Comparison of ENCODE assay signal across 9 cellular contexts in genomic region chr9:96025995-96026572, GRCh38.
DNase-seq lines count a peak whose midpoint lies in the region; ATAC-seq and TF ChIP-seq lines count a peak whose summit lies in the region.
"Had no signal": no experiment of that assay in that cellular context is flagged by ENCODE, and none has a peak within 500 bp of the region (broad histone marks: within the 10 kb centered on the region; RNA-seq: fewer than 3 reads in every experiment).

No MANE protein-coding gene starts in this region.

- H3K27me3 ChIP-seq in heart left ventricle = peaks cover 0 to 46% (median 24%) of the 10 kb centered on the region in 9 donors
- peaks cover 0 to 6% of the 10 kb centered on the region in 2 donors for H3K27me3 ChIP-seq in right atrium auricular region

- no peaks in the 10 kb centered on the region for H3K9me3 ChIP-seq in heart left ventricle
- no peaks in the 10 kb centered on the region for H3K9me3 ChIP-seq in right atrium auricular region
- no peaks in the 10 kb centered on the region for H3K9me3 ChIP-seq in OCI-LY7 (ENCODE audit: low read length)

- H3K9me3 Mint-ChIP-seq in activated naive CD8-positive, alpha-beta T cell treated with anti-CD3 and anti-CD28 coated beads, Interleukin-2, amount 50 U/mL, for 24 hours = peaks cover 4% of the 10 kb centered on the region
- H3K9me3 Mint-ChIP-seq in immature natural killer cell (peaks cover 0 to 3% (median 0%) of the 10 kb centered on the region in 6 donors), type B pancreatic cell (peaks cover 10% of the 10 kb centered on the region)

- intact Hi-C loops in heart left ventricle (cut with DNase I) = no loop called here
- intact Hi-C loops in OCI-LY7 (cut with micrococcal nuclease; ENCODE audit: unreplicated experiment) = no loop called here

- no peaks in the 10 kb centered on the region for H4K20me1 ChIP-seq in OCI-LY7 (ENCODE audit: insufficient read depth, low read length)

- H3K4me2 ChIP-seq in OCI-LY7 (ENCODE audit: low read length) = no peak overlapping the region

- ATAC-seq in heart left ventricle = peak in 1 of 4 donors; percentile 9
- ATAC-seq in activated naive CD8-positive, alpha-beta T cell treated with anti-CD3 and anti-CD28 coated beads, Interleukin-2, amount 50 U/mL, for 24 hours = no peak

- CTCF ChIA-PET in OCI-LY7 (lab: Charles Lee; ENCODE audit: unreplicated experiment) = no interaction called here

- no peak for TF ChIP-seq POLR2A in heart left ventricle (IDR thresholded peaks at IDR 0.05)

- TF ChIP-seq CTCF in heart left ventricle (IDR thresholded peaks at IDR 0.05) (peak in 8 of 12 donors; percentile 20 to 38 (median 30)), right atrium auricular region (IDR thresholded peaks at IDR 0.05) (peak in 1 of 2 donors; percentile 43), type B pancreatic cell (conservative IDR thresholded peaks at IDR 0.05) (peak; percentile 62), OCI-LY7 (conservative IDR thresholded peaks at IDR 0.05; ENCODE audit: low read length) (no peak)

- H3K4me3 ChIP-seq in heart left ventricle (no peak overlapping the region), right atrium auricular region (no peak overlapping the region), OCI-LY7 (ENCODE audit: low read depth, low read length, poor library complexity, severe bottlenecking) (no peak overlapping the region)
- H3K4me3 ChIP-seq: lung had no signal

- WGBS in heart left ventricle, 4 donors = 47 to 67% (median 64%) methylated on average over 16 to 34 of the region's 34 CpGs

- no peak overlapping the region for H3K27ac ChIP-seq in heart left ventricle
- H3K27ac ChIP-seq in right atrium auricular region = no peak overlapping the region
- no peak overlapping the region for H3K27ac ChIP-seq in OCI-LY7 (ENCODE audit: low read depth, low read length, poor library complexity, severe bottlenecking)

- H3K4me1 Mint-ChIP-seq in activated naive CD8-positive, alpha-beta T cell treated with anti-CD3 and anti-CD28 coated beads, Interleukin-2, amount 50 U/mL, for 24 hours = peaks cover 50% of the 10 kb centered on the region
- H3K4me1 Mint-ChIP-seq in immature natural killer cell (peaks cover 61 to 67% of the 10 kb centered on the region in 2 donors), type B pancreatic cell (ENCODE audit: unreplicated experiment) (peaks cover 29% of the 10 kb centered on the region)

- no peak overlapping the region for H2AFZ ChIP-seq in OCI-LY7 (ENCODE audit: low read length)

- no peaks in the 10 kb centered on the region for H3K9me2 ChIP-seq in OCI-LY7 (ENCODE audit: insufficient read depth, low read length)

- no peaks in the 10 kb centered on the region for H3K79me2 ChIP-seq in OCI-LY7 (ENCODE audit: insufficient read depth, low read depth, low read length)

- H3K4me1 ChIP-seq in heart left ventricle (peaks cover 0 to 48% (median 22%) of the 10 kb centered on the region in 12 donors), right atrium auricular region (peaks cover 0 to 36% of the 10 kb centered on the region in 2 donors), OCI-LY7 (ENCODE audit: insufficient read depth, low read length, poor library complexity, severe bottlenecking) (no peaks in the 10 kb centered on the region)

- H3K36me3 ChIP-seq in heart left ventricle (no peaks in the 10 kb centered on the region), right atrium auricular region (no peaks in the 10 kb centered on the region), OCI-LY7 (ENCODE audit: insufficient read depth, low read length) (no peaks in the 10 kb centered on the region)

- POLR2A ChIA-PET in OCI-LY7 (lab: Charles Lee) = no interaction called here

- no peak overlapping the region for H3K27ac Mint-ChIP-seq in activated naive CD8-positive, alpha-beta T cell treated with anti-CD3 and anti-CD28 coated beads, Interleukin-2, amount 50 U/mL, for 24 hours
- H3K27ac Mint-ChIP-seq in immature natural killer cell = peak overlapping the region; percentile 80 to 95 (median 90)
- H3K27ac Mint-ChIP-seq in type B pancreatic cell = no peak overlapping the region

- DNase-seq in heart left ventricle (peak in 1 of 5 donors; percentile 35), right atrium auricular region (ENCODE audit: low spot score) (no peak), immature natural killer cell (peak; percentile 52 to 62 (median 55)), type B pancreatic cell (ENCODE audit: extremely low spot score, unreplicated experiment) (no peak), DMS114 treated with DMSO at 0.1 percent for 48 hours (lab: John Stamatoyannopoulos, UW; ENCODE audit: unreplicated experiment) (no peak), MV-4-11 (lab: John Stamatoyannopoulos, UW) (no peak), OCI-LY7 (ENCODE audit: low spot score) (no peak)
- no peak for DNase-seq in activated naive CD8-positive, alpha-beta T cell treated with anti-CD3 and anti-CD28 coated beads, Interleukin-2, amount 50 U/mL, for 24 hours

- H3K4me3 Mint-ChIP-seq in activated naive CD8-positive, alpha-beta T cell treated with anti-CD3 and anti-CD28 coated beads, Interleukin-2, amount 50 U/mL, for 24 hours = peak overlapping the region; percentile 9
- H3K4me3 Mint-ChIP-seq in immature natural killer cell (peak overlapping the region; percentile 70 to 85 (median 78)), type B pancreatic cell (peak overlapping the region; percentile 29)

- peaks cover 3% of the 10 kb centered on the region for H3K36me3 Mint-ChIP-seq in activated naive CD8-positive, alpha-beta T cell treated with anti-CD3 and anti-CD28 coated beads, Interleukin-2, amount 50 U/mL, for 24 hours (ENCODE audit: low read depth)
- H3K36me3 Mint-ChIP-seq in immature natural killer cell (no peaks in the 10 kb centered on the region), type B pancreatic cell (no peaks in the 10 kb centered on the region)

- no TSS peak for BruUV-seq in OCI-LY7 (replicated peaks; lab: Mats Ljungman, UMichigan)

- H3K27me3 Mint-ChIP-seq in activated naive CD8-positive, alpha-beta T cell treated with anti-CD3 and anti-CD28 coated beads, Interleukin-2, amount 50 U/mL, for 24 hours = peaks cover 38% of the 10 kb centered on the region
- peaks cover 21 to 35% (median 28%) of the 10 kb centered on the region in 3 donors for H3K27me3 Mint-ChIP-seq in immature natural killer cell (ENCODE audit: low read depth in 3 of 3)
- peaks cover 66% of the 10 kb centered on the region for H3K27me3 Mint-ChIP-seq in type B pancreatic cell

Comparison
In these comparisons a context has a peak if more than half of its experiments do, and no peak if none do; other contexts are left out.
1. DNase-seq: peak in immature natural killer cell (3 of 3); none in right atrium auricular region (single experiment), activated naive CD8-positive, alpha-beta T cell treated with anti-CD3 and anti-CD28 coated beads, Interleukin-2, amount 50 U/mL, for 24 hours (single experiment), type B pancreatic cell (single experiment), DMS114 treated with DMSO at 0.1 percent for 48 hours (single experiment), MV-4-11 (single experiment) and OCI-LY7 (single experiment).
2. H3K27ac Mint-ChIP-seq: peak in immature natural killer cell (6 of 6); none in activated naive CD8-positive, alpha-beta T cell treated with anti-CD3 and anti-CD28 coated beads, Interleukin-2, amount 50 U/mL, for 24 hours (single experiment) and type B pancreatic cell (single experiment).
3. H3K4me3 Mint-ChIP-seq: peak in every context shown above with its lines; median percentile 78 in immature natural killer cell; 29 in type B pancreatic cell; 9 in activated naive CD8-positive, alpha-beta T cell treated with anti-CD3 and anti-CD28 coated beads, Interleukin-2, amount 50 U/mL, for 24 hours.